8 cellular contexts compared by ENCODE assay signal in the genomic region with DNA sequence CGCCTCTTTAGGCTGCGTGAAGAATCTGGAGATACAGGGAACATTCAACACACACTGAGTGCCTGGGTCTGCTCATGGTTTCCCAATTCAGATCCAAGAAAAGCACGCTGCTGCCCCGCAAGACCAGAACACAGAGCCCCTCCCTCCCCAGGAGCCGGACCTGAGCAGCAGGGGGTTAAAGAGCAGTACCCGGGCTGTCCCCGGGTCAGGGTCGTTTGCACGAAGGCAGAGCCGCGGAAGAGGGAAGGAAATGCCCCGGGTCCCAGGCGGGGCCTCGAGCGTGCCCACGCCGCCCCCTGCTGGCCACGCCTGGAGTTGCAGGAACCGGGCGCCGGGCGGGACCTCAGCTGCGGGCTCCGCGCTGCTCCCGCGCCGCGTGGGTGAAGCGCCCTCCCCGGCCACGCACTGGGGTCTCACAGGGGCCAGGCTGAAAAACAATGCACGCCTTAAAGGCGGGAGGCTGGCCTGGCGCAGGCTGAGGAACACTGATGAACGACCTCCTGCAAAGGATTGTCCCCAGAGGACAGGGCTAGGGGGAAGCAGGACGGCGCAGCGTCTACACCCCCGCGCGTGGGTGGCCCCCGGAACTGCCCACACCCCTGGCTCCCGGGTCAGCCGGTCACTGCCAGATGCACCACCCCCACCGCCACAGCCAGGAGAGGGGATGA. TPM values are rescaled to one million over a fixed set of nuclear protein-coding genes. Genes with fewer than 3 reads are reported as not detected.
DNase-seq lines count a peak whose midpoint lies in the region; ATAC-seq and TF ChIP-seq lines count a peak whose summit lies in the region.

No MANE protein-coding gene starts in this region.

- peaks cover 10% of the 10 kb centered on the region for H3K27me3 Mint-ChIP-seq in activated naive CD4-positive, alpha-beta T cell treated with anti-CD3 and anti-CD28 coated beads, Interleukin-2, amount 50 U/mL, for 24 hours

- DNase-seq in ELF-1 (ENCODE audit: low read depth, low spot score) (peak; percentile 82), HPDE6-E6E7 (ENCODE audit: extremely low spot score) (peak; percentile 76), SK-N-SH (peak; percentile 92), cardiac muscle cell (ENCODE audit: low read depth in 1 of 2, low spot score in 1 of 2) (peak; percentile 42 to 67), posterior cingulate gyrus (peak in 9 of 10 donors; percentile 34 to 93 (median 67)), upper lobe of left lung (peak; percentile 40 to 95), NCI-H1048 (lab: John Stamatoyannopoulos, UW) (no peak)

- H3K36me3 ChIP-seq in SK-N-SH (replicated peaks in 1 of 2; ENCODE audit: control insufficient read depth in 1 of 2, insufficient read depth in 2 of 2, low read length in 1 of 2) = no peaks in the 10 kb centered on the region
- H3K36me3 ChIP-seq in cardiac muscle cell = no peaks in the 10 kb centered on the region
- no peaks in the 10 kb centered on the region for H3K36me3 ChIP-seq in upper lobe of left lung

- CTCF ChIA-PET in SK-N-SH (lab: Yijun Ruan, JAX) = interaction anchor here (0.6 to 3.6 kb wide), 66 partner anchors 8 to 663 kb away, joined by 3 to 23 read pairs (median 4); a partner anchor contains a TSS

- 4% methylated on average over 32 of the region's 46 CpGs for WGBS in SK-N-SH (ENCODE audit: low lambda C conversion rate)
- WGBS in upper lobe of left lung, 2 donors = 1 to 2% methylated on average over 11 to 46 of the region's 46 CpGs

- H3K9ac ChIP-seq in SK-N-SH = no peak overlapping the region

- peak; percentile 47 to 89 for ATAC-seq in upper lobe of left lung (ENCODE audit: low FRiP score in 2 of 2)

- H3K4me1 ChIP-seq in SK-N-SH (ENCODE audit: control insufficient read depth in 1 of 2, insufficient read depth in 2 of 2, low read depth in 1 of 2, low read length in 1 of 2) (peaks cover 0 to 47% of the 10 kb centered on the region in 2 experiments; a peak in 2 of 4 replicates), cardiac muscle cell (ENCODE audit: low read depth) (no peaks in the 10 kb centered on the region), upper lobe of left lung (peaks cover 4 to 12% (median 7%) of the 10 kb centered on the region in 4 donors)

- H3K9me2 ChIP-seq in SK-N-SH = no peaks in the 10 kb centered on the region

- peak overlapping the region; percentile 76 for H3K4me2 ChIP-seq in SK-N-SH

- peak; percentile 92 for TF ChIP-seq RAD21 in SK-N-SH (IDR thresholded peaks at IDR 0.05; ENCODE audit: low read length)

- H3K4me3 Mint-ChIP-seq in activated naive CD4-positive, alpha-beta T cell treated with anti-CD3 and anti-CD28 coated beads, Interleukin-2, amount 50 U/mL, for 24 hours = peak overlapping the region; percentile 68

- POLR2A ChIA-PET in SK-N-SH (lab: Yijun Ruan, JAX) = no interaction called here

- H3K36me3 Mint-ChIP-seq in activated naive CD4-positive, alpha-beta T cell treated with anti-CD3 and anti-CD28 coated beads, Interleukin-2, amount 50 U/mL, for 24 hours = no peaks in the 10 kb centered on the region

- H3K9me3 Mint-ChIP-seq in activated naive CD4-positive, alpha-beta T cell treated with anti-CD3 and anti-CD28 coated beads, Interleukin-2, amount 50 U/mL, for 24 hours = no peaks in the 10 kb centered on the region

- H3F3A ChIP-seq in SK-N-SH (replicated peaks; ENCODE audit: insufficient read depth) = no peaks in the 10 kb centered on the region

- no peak for TF ChIP-seq EP300 in SK-N-SH (IDR thresholded peaks at IDR 0.05; ENCODE audit: borderline replicate concordance in 1 of 2, low read depth in 1 of 2, low read length in 1 of 2)
- no peak for TF ChIP-seq EP300 in upper lobe of left lung (IDR thresholded peaks at IDR 0.05)

- no peaks in the 10 kb centered on the region for H3K9me3 ChIP-seq in SK-N-SH
- H3K9me3 ChIP-seq in cardiac muscle cell (ENCODE audit: low read depth) = no peaks in the 10 kb centered on the region
- peaks cover 0 to 8% (median 3%) of the 10 kb centered on the region in 4 donors for H3K9me3 ChIP-seq in upper lobe of left lung

- intact Hi-C loops in posterior cingulate gyrus (cut with DNase I) = loop anchor here (2.0 to 10.0 kb wide), 2 partner anchors 525 to 585 kb away; no protein-coding TSS in a partner anchor

- TF ChIP-seq CTCF in SK-N-SH (IDR thresholded peaks at IDR 0.05) = peak; percentile 95
- TF ChIP-seq CTCF in cardiac muscle cell (IDR thresholded peaks at IDR 0.05; ENCODE audit: low read depth, low read length) = peak; percentile 90
- TF ChIP-seq CTCF in upper lobe of left lung (IDR thresholded peaks at IDR 0.05) = peak; percentile 97 to 99 (median 98)

- no peaks in the 10 kb centered on the region for H3K79me2 ChIP-seq in SK-N-SH (ENCODE audit: insufficient read depth)

- no peak for TF ChIP-seq POLR2A in upper lobe of left lung (IDR thresholded peaks at IDR 0.05)

- H3K27ac ChIP-seq in SK-N-SH (ENCODE audit: low read depth in 2 of 2, low read length in 1 of 2) (peak overlapping the region in 1 of 2 experiments; percentile 58; a peak in 1 of 4 replicates), cardiac muscle cell (no peak overlapping the region), upper lobe of left lung (no peak overlapping the region)

- H3K27me3 ChIP-seq in SK-N-SH (ENCODE audit: insufficient read depth) (no peaks in the 10 kb centered on the region), cardiac muscle cell (peaks cover 33% of the 10 kb centered on the region), upper lobe of left lung (no peaks in the 10 kb centered on the region)

- H2AFZ ChIP-seq in SK-N-SH (ENCODE audit: low read depth) = peak overlapping the region; percentile 91

- H3K4me3 ChIP-seq in SK-N-SH (ENCODE audit: low read depth in 2 of 2, low read length in 1 of 2) = peak overlapping the region; percentile 36 to 41; a peak in 3 of 4 replicates
- no peak overlapping the region for H3K4me3 ChIP-seq in cardiac muscle cell
- H3K4me3 ChIP-seq in upper lobe of left lung = peak overlapping the region in 2 of 4 donors; percentile 27 to 30

- peaks cover 9% of the 10 kb centered on the region for H3K4me1 Mint-ChIP-seq in activated naive CD4-positive, alpha-beta T cell treated with anti-CD3 and anti-CD28 coated beads, Interleukin-2, amount 50 U/mL, for 24 hours

- no peak overlapping the region for H3K27ac Mint-ChIP-seq in activated naive CD4-positive, alpha-beta T cell treated with anti-CD3 and anti-CD28 coated beads, Interleukin-2, amount 50 U/mL, for 24 hours

- no peaks in the 10 kb centered on the region for H4K20me1 ChIP-seq in SK-N-SH (ENCODE audit: insufficient read depth)

TF ChIP-seq in SK-N-SH, 30 proteins besides CTCF, POLR2A, EP300 and RAD21:
- TF ChIP-seq SMC3 (IDR thresholded peaks at IDR 0.05; ENCODE audit: low read depth, low read length) (peak; percentile 92), ELF1 (IDR thresholded peaks at IDR 0.05) (no peak), MEF2A (IDR thresholded peaks at IDR 0.05; ENCODE audit: borderline replicate concordance, low read depth) (no peak)
TF ChIP-seq in SK-N-SH: peak in this region for 1.

RNA-seq across cellular contexts. Expression of a gene that starts 48.9 kb away (rescaled TPM):
- not detected in 2 replicates for polyA plus RNA-seq in SK-N-SH (2012; rRNA removed)
- not detected in 2 replicates for polyA plus RNA-seq in SK-N-SH (2012; cell fraction: cytosol; rRNA removed)
- 0.06 TPM in 1 of 2 replicates, not detected in the other for polyA plus RNA-seq in SK-N-SH (2012; cell fraction: nucleus; rRNA removed)
- total RNA-seq in cardiac muscle cell = not detected in 2 replicates
- polyA plus RNA-seq in cardiac muscle cell = not detected in 2 replicates
- total RNA-seq in upper lobe of left lung = not detected
